7 cellular contexts compared by ENCODE assay signal in the genomic region with DNA sequence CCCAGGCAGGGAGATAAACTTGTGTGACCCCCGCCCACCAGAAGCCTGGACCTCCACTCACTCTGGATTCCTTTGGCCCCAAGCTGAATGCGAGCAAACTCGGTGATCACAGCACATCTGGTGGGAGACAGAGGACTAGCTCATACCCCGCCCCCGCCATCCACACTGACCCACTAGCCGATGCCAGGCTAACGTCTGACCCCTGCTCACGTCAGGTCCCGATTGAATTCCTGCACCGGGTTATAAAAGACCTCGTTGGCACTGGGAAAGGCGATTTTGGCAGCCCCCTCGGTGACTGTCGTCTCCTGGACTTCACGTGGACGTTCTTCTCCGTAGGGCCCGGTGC. TPM values are rescaled to one million over a fixed set of nuclear protein-coding genes. Genes with fewer than 3 reads are reported as not detected.
A peak's percentile ranks its signal among the peaks of the same experiment; 100 is the strongest.
DNase-seq lines count a peak whose midpoint lies in the region; ATAC-seq and TF ChIP-seq lines count a peak whose summit lies in the region.

No MANE protein-coding gene starts in this region.

- peaks cover 21% of the 10 kb centered on the region for H3K4me1 ChIP-seq in iPS-15b (ENCODE audit: control insufficient read depth, insufficient read depth, low read length)

- H3K9me3 ChIP-seq in iPS-15b (ENCODE audit: control insufficient read depth, insufficient read depth, low read length): no peaks in the 10 kb centered on the region

- no peaks in the 10 kb centered on the region for H3K9me3 Mint-ChIP-seq in HFFc6
- no peaks in the 10 kb centered on the region for H3K9me3 Mint-ChIP-seq in activated CD8-positive, alpha-beta T cell treated with anti-CD3 and anti-CD28 coated beads, Interleukin-2, amount 10 ng/mL, durations not matched to agents 7 days and 5 days (ENCODE audit: insufficient read depth)
- H3K9me3 Mint-ChIP-seq in stimulated activated memory B cell treated with anti-CD40 and anti-IgM and Interleukin-4, amounts not matched to agents 10 μg/mL and 1 μg/mL and 100 μg/mL, for 72 hours: no peaks in the 10 kb centered on the region

- POLR2A ChIA-PET in activated CD8-positive, alpha-beta T cell treated with anti-CD3 and anti-CD28 coated beads, Interleukin-2, amount 10 ng/mL, durations not matched to agents 7 days and 5 days (lab: Charles Lee): interaction anchor here (1.5 to 5.2 kb wide), 3 partner anchors 11 to 39 kb away, joined by 5 to 64 read pairs (median 13); no protein-coding TSS in a partner anchor

- peak overlapping the region; percentile 83 for H3K4me3 ChIP-seq in iPS-15b (ENCODE audit: low read depth, low read length)

- peak overlapping the region; percentile 99 for H3K4me3 Mint-ChIP-seq in HFFc6
- H3K4me3 Mint-ChIP-seq in activated CD8-positive, alpha-beta T cell treated with anti-CD3 and anti-CD28 coated beads, Interleukin-2, amount 10 ng/mL, durations not matched to agents 7 days and 5 days: peak overlapping the region; percentile 97
- H3K4me3 Mint-ChIP-seq in stimulated activated memory B cell treated with anti-CD40 and anti-IgM and Interleukin-4, amounts not matched to agents 10 μg/mL and 1 μg/mL and 100 μg/mL, for 72 hours: peak overlapping the region; percentile 97

- no peak for ATAC-seq in activated CD8-positive, alpha-beta T cell treated with anti-CD3 and anti-CD28 coated beads, Interleukin-2, amount 10 ng/mL, durations not matched to agents 7 days and 5 days
- no peak for ATAC-seq in stimulated activated memory B cell treated with anti-CD40 and anti-IgM and Interleukin-4, amounts not matched to agents 10 μg/mL and 1 μg/mL and 100 μg/mL, for 72 hours
- no peak for ATAC-seq in HG02763 (IDR thresholded peaks at IDR 0.05; ENCODE audit: unreplicated experiment)

- peaks cover 40% of the 10 kb centered on the region for H3K4me1 Mint-ChIP-seq in HFFc6 (ENCODE audit: low read depth)
- peaks cover 37% of the 10 kb centered on the region for H3K4me1 Mint-ChIP-seq in activated CD8-positive, alpha-beta T cell treated with anti-CD3 and anti-CD28 coated beads, Interleukin-2, amount 10 ng/mL, durations not matched to agents 7 days and 5 days (ENCODE audit: low read depth)
- H3K4me1 Mint-ChIP-seq in stimulated activated memory B cell treated with anti-CD40 and anti-IgM and Interleukin-4, amounts not matched to agents 10 μg/mL and 1 μg/mL and 100 μg/mL, for 72 hours: peaks cover 46% of the 10 kb centered on the region

- peak overlapping the region; percentile 95 for H3K27ac Mint-ChIP-seq in HFFc6
- H3K27ac Mint-ChIP-seq in activated CD8-positive, alpha-beta T cell treated with anti-CD3 and anti-CD28 coated beads, Interleukin-2, amount 10 ng/mL, durations not matched to agents 7 days and 5 days: peak overlapping the region; percentile 96
- peak overlapping the region; percentile 91 for H3K27ac Mint-ChIP-seq in stimulated activated memory B cell treated with anti-CD40 and anti-IgM and Interleukin-4, amounts not matched to agents 10 μg/mL and 1 μg/mL and 100 μg/mL, for 72 hours

- peaks cover 15% of the 10 kb centered on the region for H3K36me3 ChIP-seq in iPS-15b (ENCODE audit: control insufficient read depth, insufficient read depth, low read length)

- no peak for TF ChIP-seq CTCF in HFFc6 (IDR thresholded peaks at IDR 0.05)

- DNase-seq in HFFc6 (no peak), NCI-H510A (lab: John Stamatoyannopoulos, UW) (no peak), SKM-1 treated with dmso at 0.1 percent for 144 hours (lab: John Stamatoyannopoulos, UW; ENCODE audit: unreplicated experiment) (no peak)
- DNase-seq in activated CD8-positive, alpha-beta T cell treated with anti-CD3 and anti-CD28 coated beads, Interleukin-2, amount 10 ng/mL, durations not matched to agents 7 days and 5 days: no peak

- CTCF ChIA-PET in activated CD8-positive, alpha-beta T cell treated with anti-CD3 and anti-CD28 coated beads, Interleukin-2, amount 10 ng/mL, durations not matched to agents 7 days and 5 days (lab: Charles Lee): interaction anchor here (4.0 kb wide), 1 partner anchor 11 kb away, joined by 28 read pairs; no protein-coding TSS in a partner anchor

- H3K36me3 Mint-ChIP-seq in HFFc6 (ENCODE audit: low read depth): peaks cover 6% of the 10 kb centered on the region; the same call in 1 of the 2 replicates
- H3K36me3 Mint-ChIP-seq in activated CD8-positive, alpha-beta T cell treated with anti-CD3 and anti-CD28 coated beads, Interleukin-2, amount 10 ng/mL, durations not matched to agents 7 days and 5 days (ENCODE audit: low read depth): peaks cover 14% of the 10 kb centered on the region
- peaks cover 11% of the 10 kb centered on the region for H3K36me3 Mint-ChIP-seq in stimulated activated memory B cell treated with anti-CD40 and anti-IgM and Interleukin-4, amounts not matched to agents 10 μg/mL and 1 μg/mL and 100 μg/mL, for 72 hours

- no peaks in the 10 kb centered on the region; the same call in 1 of the 2 replicates for H3K27me3 Mint-ChIP-seq in HFFc6 (ENCODE audit: insufficient read depth)
- H3K27me3 Mint-ChIP-seq in activated CD8-positive, alpha-beta T cell treated with anti-CD3 and anti-CD28 coated beads, Interleukin-2, amount 10 ng/mL, durations not matched to agents 7 days and 5 days (ENCODE audit: low read depth): no peaks in the 10 kb centered on the region
- H3K27me3 Mint-ChIP-seq in stimulated activated memory B cell treated with anti-CD40 and anti-IgM and Interleukin-4, amounts not matched to agents 10 μg/mL and 1 μg/mL and 100 μg/mL, for 72 hours: no peaks in the 10 kb centered on the region

- no peaks in the 10 kb centered on the region for H3K27me3 ChIP-seq in iPS-15b (ENCODE audit: control insufficient read depth, insufficient read depth, low read length)

- H3K9ac ChIP-seq in iPS-15b (ENCODE audit: low read depth, low read length): peak overlapping the region; percentile 89

RNA-seq across cellular contexts. Expression of a gene that starts 0.6 kb away (rescaled TPM):
- 10 to 100 TPM; 36.3 to 49.9 (median 39.6) TPM for total RNA-seq in HFFc6 (2021; fragmentation: NEBNext Ultra II Directional; extraction: Animal tissue kit (Norgen Biotek cat#: 25700))
- total RNA-seq in activated CD8-positive, alpha-beta T cell treated with anti-CD3 and anti-CD28 coated beads, Interleukin-2, amount 10 ng/mL, durations not matched to agents 7 days and 5 days: 10 to 100 TPM; 59.8 to 60.3 TPM

RNA-seq across cellular contexts. Expression of a gene that starts 2.2 kb away (rescaled TPM):
- 100 to 1,000 TPM; 126 to 146 (median 139) TPM for total RNA-seq in HFFc6 (2021; fragmentation: NEBNext Ultra II Directional; extraction: Animal tissue kit (Norgen Biotek cat#: 25700))
- total RNA-seq in activated CD8-positive, alpha-beta T cell treated with anti-CD3 and anti-CD28 coated beads, Interleukin-2, amount 10 ng/mL, durations not matched to agents 7 days and 5 days: 10 to 100 TPM; 74.6 to 84.8 TPM

RNA-seq across cellular contexts. Expression of a gene that starts 13.3 kb away (rescaled TPM):
- total RNA-seq in HFFc6 (2021; fragmentation: NEBNext Ultra II Directional; extraction: Animal tissue kit (Norgen Biotek cat#: 25700)): 1 to 10 TPM; 1.5 to 5.1 (median 4.2) TPM
- total RNA-seq in activated CD8-positive, alpha-beta T cell treated with anti-CD3 and anti-CD28 coated beads, Interleukin-2, amount 10 ng/mL, durations not matched to agents 7 days and 5 days: 1 to 10 TPM; 3.3 to 3.8 TPM

RNA-seq across cellular contexts. Expression of a gene that starts 34.3 kb away (rescaled TPM):
- 10 to 100 TPM; 48.5 to 63.4 (median 54.0) TPM for total RNA-seq in HFFc6 (2021; fragmentation: NEBNext Ultra II Directional; extraction: Animal tissue kit (Norgen Biotek cat#: 25700))
- total RNA-seq in activated CD8-positive, alpha-beta T cell treated with anti-CD3 and anti-CD28 coated beads, Interleukin-2, amount 10 ng/mL, durations not matched to agents 7 days and 5 days: 10 to 100 TPM; 68.4 to 69.2 TPM

RNA-seq across cellular contexts. Expression of a gene that starts 34.3 kb away (rescaled TPM):
- 10 to 100 TPM; 68.9 to 91.2 (median 87.7) TPM for total RNA-seq in HFFc6 (2021; fragmentation: NEBNext Ultra II Directional; extraction: Animal tissue kit (Norgen Biotek cat#: 25700))
- 100 to 1,000 TPM; 203 to 210 TPM for total RNA-seq in activated CD8-positive, alpha-beta T cell treated with anti-CD3 and anti-CD28 coated beads, Interleukin-2, amount 10 ng/mL, durations not matched to agents 7 days and 5 days
